In the genomic region with DNA sequence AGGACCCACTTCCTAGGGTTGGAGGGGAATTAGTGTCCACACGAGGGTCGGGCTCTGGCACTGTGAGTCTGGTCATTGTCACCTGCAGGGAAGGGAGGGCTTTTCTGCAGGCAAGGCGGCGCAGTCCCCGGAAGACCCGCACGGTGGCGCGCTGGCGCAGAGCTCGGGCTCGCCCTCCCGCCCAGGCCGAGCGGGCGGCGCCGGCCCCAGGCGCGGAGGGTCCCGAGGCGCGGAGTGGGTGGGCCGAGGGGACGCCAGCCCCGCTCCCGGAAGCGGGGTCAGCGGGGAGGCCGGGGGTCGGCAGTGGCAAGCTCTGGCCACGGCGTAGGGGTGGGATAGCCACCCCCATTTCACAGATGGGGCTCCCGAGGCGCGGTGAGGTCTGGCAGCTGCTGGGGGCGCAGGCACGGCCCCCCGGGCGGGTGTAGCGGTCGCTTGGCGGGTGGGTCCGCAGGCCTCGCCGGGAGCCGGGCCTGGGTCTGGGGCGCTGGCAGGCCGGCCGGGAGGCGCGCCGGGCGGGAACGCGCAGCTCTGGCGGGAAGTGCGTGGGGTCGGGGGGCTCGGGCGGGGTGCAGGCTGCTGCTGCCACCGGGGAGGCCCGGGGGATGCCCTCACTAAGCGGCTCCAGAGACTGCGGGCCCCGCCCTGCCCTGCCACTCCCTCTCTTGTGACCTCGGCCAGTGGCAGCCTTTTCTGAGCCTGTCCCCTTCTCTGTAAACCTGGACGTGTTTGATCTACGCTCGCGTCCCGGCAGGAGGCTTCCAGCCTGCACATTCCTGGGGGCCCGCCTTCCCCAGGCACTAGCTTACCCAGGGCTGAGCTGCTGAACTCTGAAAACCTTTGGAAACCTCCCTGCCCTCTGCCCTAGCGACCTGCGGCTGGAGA, we compare ENCODE assay signal across 8 cellular contexts. TPM values are rescaled to one million over a fixed set of nuclear protein-coding genes. Genes with fewer than 3 reads are reported as not detected.
A peak's percentile ranks its signal among the peaks of the same experiment; 100 is the strongest.
DNase-seq lines count a peak whose midpoint lies in the region; TF ChIP-seq lines count a peak whose summit lies in the region.

No MANE protein-coding gene starts in this region.

- BruUV-seq in MCF 10A (replicated peaks; lab: Mats Ljungman, UMichigan): no TSS peak

- POLR2A ChIA-PET in MCF 10A (lab: Yijun Ruan, JAX): interaction anchor here (0.6 to 2.5 kb wide), 2 partner anchors 63 to 174 kb away, joined by 3 to 8 read pairs; partner anchors contain the start of gene EML1

- CTCF ChIA-PET in MCF 10A (lab: Yijun Ruan, JAX): interaction anchor here (0.6 to 3.3 kb wide), 25 partner anchors 9 to 221 kb away, joined by 3 to 37 read pairs (median 4); no protein-coding TSS in a partner anchor

- intact Hi-C loops in MCF 10A (cut with micrococcal nuclease): loop anchor here (1.0 to 2.0 kb wide), 2 partner anchors 63 to 155 kb away; partner anchors contain the start of gene EML1

- H3K9me3 Mint-ChIP-seq in MCF 10A (ENCODE audit: unreplicated experiment): no peaks in the 10 kb centered on the region

- H3K4me3 Mint-ChIP-seq in MCF 10A (ENCODE audit: unreplicated experiment): no peak overlapping the region

- no peaks in the 10 kb centered on the region for H3K4me1 Mint-ChIP-seq in MCF 10A (ENCODE audit: insufficient read depth, unreplicated experiment)

- DNase-seq in AG08396 (ENCODE audit: low spot score): peak; percentile 91
- DNase-seq in GM19240 (ENCODE audit: insufficient read length, low spot score): peak; percentile 51
- peak; percentile 18 to 38 for DNase-seq in Kasumi-1 (lab: John Stamatoyannopoulos, UW)
- DNase-seq in UCSD-AML1 (lab: John Stamatoyannopoulos, UW; ENCODE audit: unreplicated experiment): peak; percentile 55
- DNase-seq in MCF 10A (ENCODE audit: unreplicated experiment): peak; percentile 34
- DNase-seq in inferior parietal cortex (ENCODE audit: extremely low spot score): peak; percentile 58
- peak; percentile 36 to 67 for DNase-seq in stimulated activated CD4-positive, alpha-beta T cell treated with anti-CD3 and anti-CD28 coated beads, Interleukin-15, amount 100 ng/mL, for 48 hours (ENCODE audit: low read depth in 2 of 2)
- DNase-seq in GOT3 (lab: John Stamatoyannopoulos, UW): no peak

- no peaks in the 10 kb centered on the region for H3K36me3 Mint-ChIP-seq in MCF 10A (ENCODE audit: insufficient read depth, unreplicated experiment)

- no peak overlapping the region for H3K27ac Mint-ChIP-seq in MCF 10A (ENCODE audit: low read depth, unreplicated experiment)

- no peaks in the 10 kb centered on the region for H3K27me3 Mint-ChIP-seq in MCF 10A (ENCODE audit: insufficient read depth, unreplicated experiment)

- peak; percentile 90 for TF ChIP-seq CTCF in MCF 10A (IDR thresholded peaks at IDR 0.05; ENCODE audit: unreplicated experiment)

RNA-seq across cellular contexts. Expression of gene CYP46A1, which starts 46.1 kb away (rescaled TPM):
- total RNA-seq in MCF 10A (2022): 0.20 and 0.30 TPM in 2 replicates
